In the genomic region with DNA sequence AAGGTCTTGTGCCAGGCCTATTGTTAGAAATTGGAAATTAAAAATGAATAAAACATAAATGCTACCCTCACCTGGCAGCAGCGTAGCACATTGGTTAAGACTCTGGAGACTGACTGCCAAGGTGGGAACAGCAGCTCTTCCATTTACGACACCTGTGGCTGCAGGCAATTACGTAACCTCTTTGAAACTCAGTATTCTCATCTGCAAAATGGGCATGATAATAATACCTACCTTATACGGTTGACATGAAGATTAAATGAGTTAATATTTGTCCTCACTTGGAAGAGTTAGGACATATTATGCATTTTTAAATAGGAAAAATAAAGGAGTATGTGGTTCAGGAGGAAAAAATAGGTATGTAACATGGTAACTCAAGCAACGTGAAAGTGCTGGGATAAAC, we compare ENCODE assay signal across 22 cellular contexts.
DNase-seq lines count a peak whose midpoint lies in the region; ATAC-seq, FAIRE-seq and TF ChIP-seq lines count a peak whose summit lies in the region.
"Had no signal": no experiment of that assay in that cellular context is flagged by ENCODE, and none has a peak within 500 bp of the region (broad histone marks: within the 10 kb centered on the region; RNA-seq: fewer than 3 reads in every experiment).

No MANE protein-coding gene starts in this region.

- peaks cover 0 to 6% of the 10 kb centered on the region in 2 donors for H3K4me1 Mint-ChIP-seq in immature natural killer cell

- ATAC-seq in HepG2 (no peak), right lobe of liver (no peak), GM18498 (IDR thresholded peaks at IDR 0.05; ENCODE audit: unreplicated experiment) (no peak)
- ATAC-seq: A549; CD8-positive, alpha-beta T cell had no signal

- H3K9ac ChIP-seq in HepG2 (ENCODE audit: insufficient read depth, low read depth, low read length) (no peak overlapping the region), H1 (replicated peaks in 1 of 4; ENCODE audit: extremely low read depth in 1 of 4, low read depth in 3 of 4, low read length in 3 of 4) (no peak overlapping the region)
- H3K9ac ChIP-seq: BLaER1 treated with 17β-estradiol and CSF1 and Interleukin-3, amounts not matched to agents 10 nM and 100 nM had no signal

- no peaks in the 10 kb centered on the region for H3K79me1 ChIP-seq in H1 (ENCODE audit: low read depth, low read length)

- no peak overlapping the region for H2BK12ac ChIP-seq in H1 (ENCODE audit: low read depth, low read length)

- peaks cover 0 to 1% of the 10 kb centered on the region in 2 experiments; a peak in 2 of 5 replicates for H3K27me3 ChIP-seq in HepG2 (ENCODE audit: control insufficient read depth in 1 of 2, insufficient read depth in 2 of 2, low read length in 2 of 2)
- H3K27me3 ChIP-seq in right lobe of liver: no peaks in the 10 kb centered on the region
- no peaks in the 10 kb centered on the region; a peak in 1 of 7 replicates for H3K27me3 ChIP-seq in H1 (replicated peaks in 1 of 4; ENCODE audit: control insufficient read depth in 3 of 4, extremely low read depth in 1 of 4, insufficient read depth in 3 of 4, low read length in 3 of 4)
- no peaks in the 10 kb centered on the region for H3K27me3 ChIP-seq in vagina
- H3K27me3 ChIP-seq: BLaER1 treated with 17β-estradiol and CSF1 and Interleukin-3, amounts not matched to agents 10 nM and 100 nM had no signal

- no peak overlapping the region for H4K91ac ChIP-seq in H1 (replicated peaks; ENCODE audit: insufficient read length, low read length)

- no peak overlapping the region for H3K4me3 ChIP-seq in HepG2 (replicated peaks in 1 of 3; ENCODE audit: insufficient read depth in 1 of 3, low read depth in 2 of 3, low read length in 3 of 3)
- no peak overlapping the region for H3K4me3 ChIP-seq in right lobe of liver
- H3K4me3 ChIP-seq in H1 (ENCODE audit: extremely low read depth in 1 of 4, insufficient read depth in 2 of 4, low read depth in 3 of 4, low read length in 4 of 4): no peak overlapping the region
- no peak overlapping the region for H3K4me3 ChIP-seq in vagina
- H3K4me3 ChIP-seq: A549; BLaER1 treated with 17β-estradiol and CSF1 and Interleukin-3, amounts not matched to agents 10 nM and 100 nM had no signal

- H2BK5ac ChIP-seq in H1 (ENCODE audit: low read depth, low read length): no peak overlapping the region

- no peaks in the 10 kb centered on the region for H3K36me3 Mint-ChIP-seq in immature natural killer cell
- H3K36me3 Mint-ChIP-seq: CD8-positive, alpha-beta T cell had no signal

- FAIRE-seq in HepG2 (lab: Jason Lieb, UNC): no peak
- FAIRE-seq in H1 (lab: Jason Lieb, UNC): no peak
- FAIRE-seq: A549, D721Med, G401.6, GM12891, GM18507 had no signal

- in situ Hi-C loops in HepG2 (cut with HindIII; ENCODE audit: extremely low pct_ligation_motif_present, low pct_unique_long_range_greater_than_20kb): loop anchor here (10.0 kb wide), 1 partner anchor 1193 kb away; no protein-coding TSS in a partner anchor

- H3K14ac ChIP-seq in H1 (ENCODE audit: insufficient read length): no peak overlapping the region

- no peak overlapping the region for H4K5ac ChIP-seq in H1 (ENCODE audit: insufficient read length, low read depth, low read length)

- no peak overlapping the region for H3K23ac ChIP-seq in H1 (ENCODE audit: insufficient read length)

- H3K36me3 ChIP-seq in HepG2 (replicated peaks in 1 of 2; ENCODE audit: control insufficient read depth in 1 of 2, insufficient read depth in 2 of 2, low read length in 2 of 2): no peaks in the 10 kb centered on the region
- H3K36me3 ChIP-seq in right lobe of liver: no peaks in the 10 kb centered on the region
- H3K36me3 ChIP-seq in H1 (ENCODE audit: control insufficient read depth in 2 of 4, insufficient read depth in 4 of 4, low read length in 3 of 4): no peaks in the 10 kb centered on the region
- no peaks in the 10 kb centered on the region for H3K36me3 ChIP-seq in vagina
- H3K36me3 ChIP-seq: BLaER1 treated with 17β-estradiol and CSF1 and Interleukin-3, amounts not matched to agents 10 nM and 100 nM had no signal

- intact Hi-C loops in HepG2 (cut with micrococcal nuclease; ENCODE audit: unreplicated experiment): loop anchor here (10.0 kb wide), 1 partner anchor 1583 kb away; no protein-coding TSS in a partner anchor
- intact Hi-C loops in right lobe of liver (cut with DNase I): no loop called here
- intact Hi-C loops in vagina (cut with DNase I): no loop called here

- no TSS peak for BruUV-seq in HepG2 (replicated peaks; lab: Mats Ljungman, UMichigan)

- H3K23me2 ChIP-seq in H1 (ENCODE audit: low read depth, low read length): no peaks in the 10 kb centered on the region

- H4K20me1 ChIP-seq in HepG2 (ENCODE audit: insufficient read depth, low read length) (no peaks in the 10 kb centered on the region), H1 (replicated peaks in 1 of 2; ENCODE audit: control insufficient read depth in 1 of 2, insufficient read depth in 2 of 2, low read length in 2 of 2) (no peaks in the 10 kb centered on the region)
- H4K20me1 ChIP-seq: BLaER1 treated with 17β-estradiol and CSF1 and Interleukin-3, amounts not matched to agents 10 nM and 100 nM had no signal

- no peak overlapping the region for H3K4me3 Mint-ChIP-seq in immature natural killer cell
- H3K4me3 Mint-ChIP-seq: B cell; CD4-positive, alpha-beta T cell; CD8-positive, alpha-beta T cell had no signal

- no peak overlapping the region for H4K8ac ChIP-seq in H1 (ENCODE audit: extremely low read depth, insufficient read depth, low read length)

- peaks cover 2 to 3% (median 2%) of the 10 kb centered on the region in 3 donors for H3K27me3 Mint-ChIP-seq in immature natural killer cell (ENCODE audit: low read depth in 3 of 3)

- TF ChIP-seq CTCF in HepG2 (CRISPR knock-in tag; IDR thresholded peaks at IDR 0.05): no peak
- no peak for TF ChIP-seq CTCF in right lobe of liver (IDR thresholded peaks at IDR 0.05)
- TF ChIP-seq CTCF in H1 (IDR thresholded peaks at IDR 0.05; ENCODE audit: control extremely low read depth in 1 of 3, insufficient read depth in 1 of 3, low read depth in 1 of 3, low read length in 3 of 3): no peak
- no peak for TF ChIP-seq CTCF in vagina (IDR thresholded peaks at IDR 0.05)

- H3K79me2 ChIP-seq in HepG2 (ENCODE audit: insufficient read depth, low read length) (no peaks in the 10 kb centered on the region), H1 (ENCODE audit: control insufficient read depth in 1 of 2, insufficient read depth in 2 of 2, low read length in 2 of 2) (no peaks in the 10 kb centered on the region)

- no peak overlapping the region for H3K27ac Mint-ChIP-seq in immature natural killer cell
- H3K27ac Mint-ChIP-seq: B cell; CD4-positive, alpha-beta T cell; CD8-positive, alpha-beta T cell had no signal

- H3K4me1 ChIP-seq in HepG2 (ENCODE audit: insufficient read depth, low read length): no peaks in the 10 kb centered on the region
- H3K4me1 ChIP-seq in right lobe of liver: no peaks in the 10 kb centered on the region
- no peaks in the 10 kb centered on the region for H3K4me1 ChIP-seq in H1 (replicated peaks in 1 of 4; ENCODE audit: control insufficient read depth in 3 of 4, insufficient read depth in 4 of 4, low read length in 3 of 4)
- H3K4me1 ChIP-seq in vagina: no peaks in the 10 kb centered on the region
- H3K4me1 ChIP-seq: BLaER1 treated with 17β-estradiol and CSF1 and Interleukin-3, amounts not matched to agents 10 nM and 100 nM; Caco-2 had no signal

- H2BK15ac ChIP-seq in H1 (ENCODE audit: low read length): no peak overlapping the region

- no peak for DNase-seq in HepG2 (ENCODE audit: low spot score)
- DNase-seq in right lobe of liver: no peak
- DNase-seq in H1 (ENCODE audit: low read depth in 1 of 2, low spot score in 2 of 2): no peak
- peak; percentile 9 to 22 for DNase-seq in vagina (ENCODE audit: extremely low spot score in 2 of 2)
- no peak for DNase-seq in immature natural killer cell
- DNase-seq: AML-193; Caco-2; Calu3; CD4-positive, alpha-beta T cell; CD8-positive, alpha-beta T cell; DMS79 treated with DMSO at 0.1 percent for 48 hours; GF-D8 had no signal

- no peak overlapping the region for H3K56ac ChIP-seq in H1 (replicated peaks; ENCODE audit: insufficient read length, low read depth, low read length)

- H3K18ac ChIP-seq in H1 (ENCODE audit: extremely low read depth, low read length): no peak overlapping the region

- H3K9me3 Mint-ChIP-seq in immature natural killer cell: no peaks in the 10 kb centered on the region
- H3K9me3 Mint-ChIP-seq: CD4-positive, alpha-beta T cell had no signal

- WGBS in HepG2 (ENCODE audit: low lambda C conversion rate): 21% methylated on average over 5 of the region's 5 CpGs
- 77% methylated on average over 4 of the region's 5 CpGs for WGBS in right lobe of liver (ENCODE audit: insufficient coverage, low coverage, low lambda C conversion rate, missing lambda C conversion rate)
- WGBS in H1 (ENCODE audit: extremely low coverage in 1 of 2, insufficient coverage in 1 of 2, insufficient read length in 1 of 2, insufficient replicate concordance in 2 of 2, low coverage in 1 of 2, low lambda C conversion rate in 2 of 2, missing lambda C conversion rate in 1 of 2), 2 experiments: 93% methylated on average over 5 of the region's 5 CpGs; no CpG with 5 or more reads in 1 of the 2 experiments

- TF ChIP-seq RAD21 in HepG2 (CRISPR knock-in tag; IDR thresholded peaks at IDR 0.05) (no peak), H1 (IDR thresholded peaks at IDR 0.05 in 1 of 2, conservative IDR thresholded peaks at IDR 0.05 in 1 of 2; ENCODE audit: low read depth in 2 of 2, low read length in 2 of 2) (no peak)

- no peak overlapping the region for H2BK20ac ChIP-seq in H1 (ENCODE audit: low read length)

- no peak overlapping the region for H2AK5ac ChIP-seq in H1 (ENCODE audit: low read depth, low read length)

- no peak overlapping the region for H2AFZ ChIP-seq in HepG2 (ENCODE audit: low read length)
- no peak overlapping the region for H2AFZ ChIP-seq in H1 (ENCODE audit: low read length)

- TF ChIP-seq POLR2A in HepG2 (IDR thresholded peaks at IDR 0.05; ENCODE audit: insufficient read depth in 1 of 2, low read depth in 2 of 2, low read length in 2 of 2) (no peak), right lobe of liver (IDR thresholded peaks at IDR 0.05) (no peak), H1 (IDR thresholded peaks at IDR 0.05; ENCODE audit: control extremely low read depth in 1 of 2, low read depth in 2 of 2, low read length in 2 of 2) (no peak), vagina (IDR thresholded peaks at IDR 0.05) (no peak)

- H3K4me2 ChIP-seq in HepG2 (ENCODE audit: low read depth, low read length) (no peak overlapping the region), H1 (ENCODE audit: insufficient read depth in 1 of 2, low read depth in 2 of 2, low read length in 2 of 2) (no peak overlapping the region)
- H3K4me2 ChIP-seq: A549; BLaER1 treated with 17β-estradiol and CSF1 and Interleukin-3, amounts not matched to agents 10 nM and 100 nM had no signal

- no peaks in the 10 kb centered on the region for H3K9me3 ChIP-seq in HepG2 (ENCODE audit: low read length)
- no peaks in the 10 kb centered on the region for H3K9me3 ChIP-seq in right lobe of liver
- H3K9me3 ChIP-seq in H1 (ENCODE audit: insufficient read depth in 2 of 2, low read depth in 1 of 2, low read length in 1 of 2): no peaks in the 10 kb centered on the region; a peak in 1 of 4 replicates
- H3K9me3 ChIP-seq in vagina: no peaks in the 10 kb centered on the region
- H3K9me3 ChIP-seq: Caco-2 had no signal

- no peak overlapping the region for H2BK120ac ChIP-seq in H1 (replicated peaks; ENCODE audit: low read depth, low read length)

- POLR2A ChIA-PET in HepG2 (lab: Yijun Ruan, JAX) (no interaction called here), H1 (lab: Charles Lee; ENCODE audit: partially characterized antibody) (interaction anchor here (0.9 kb wide), 1 partner anchor 604 kb away, joined by 3 read pairs; no protein-coding TSS in a partner anchor)

- TF ChIP-seq EP300 in HepG2 (IDR thresholded peaks at IDR 0.05; ENCODE audit: low read depth in 2 of 2, low read length in 2 of 2) (no peak), HepG2 (CRISPR knock-in tag; IDR thresholded peaks at IDR 0.05; ENCODE audit: borderline replicate concordance) (no peak), H1 (IDR thresholded peaks at IDR 0.05; ENCODE audit: borderline replicate concordance in 1 of 2, low read depth in 2 of 2, low read length in 2 of 2) (no peak)

- no peak overlapping the region for H3K4ac ChIP-seq in H1 (replicated peaks; ENCODE audit: insufficient read length, low read depth, low read length)

- CTCF ChIA-PET in HepG2 (lab: Yijun Ruan, JAX; ENCODE audit: low intra/inter-chr PET ratio, low total read pairs) (no interaction called here), H1 (lab: Charles Lee; ENCODE audit: partially characterized antibody) (interaction anchor here (1.3 to 1.6 kb wide), 2 partner anchors 13 to 40 kb away, joined by 3 to 4 read pairs; no protein-coding TSS in a partner anchor)

- no peak overlapping the region for H3K27ac ChIP-seq in HepG2 (ENCODE audit: extremely low read length, insufficient read depth, low read length)
- no peak overlapping the region for H3K27ac ChIP-seq in right lobe of liver
- H3K27ac ChIP-seq in H1 (ENCODE audit: low read depth, low read length): no peak overlapping the region
- no peak overlapping the region for H3K27ac ChIP-seq in vagina
- H3K27ac ChIP-seq: 22Rv1; BLaER1 treated with 17β-estradiol and CSF1 and Interleukin-3, amounts not matched to agents 10 nM and 100 nM; C4-2B had no signal

Comparison
In these comparisons a context has a peak if more than half of its experiments do, and no peak if none do; other contexts are left out.
1. DNase-seq: peak in vagina (2 of 2); none in HepG2 (single experiment), right lobe of liver (0 of 3), H1 (0 of 2) and immature natural killer cell (0 of 3).
2. Of the 41 proteins assayed by ChIP-seq in both HepG2 and H1: peak only in HepG2: none; only in H1: CEBPB; in both: none; in neither: 40.